In genomic region chr5:109701779-109702178, GRCh38 we compare ENCODE assay signal across 26 cellular contexts. TPM values are rescaled to one million over a fixed set of nuclear protein-coding genes. Genes with fewer than 3 reads are reported as not detected.
DNase-seq lines count a peak whose midpoint lies in the region; TF ChIP-seq lines count a peak whose summit lies in the region.
"Had no signal": no experiment of that assay in that cellular context is flagged by ENCODE, and none has a peak within 500 bp of the region (broad histone marks: within the 10 kb centered on the region; RNA-seq: fewer than 3 reads in every experiment).

No MANE protein-coding gene starts in this region.

- H3K79me2 ChIP-seq in MM.1S (ENCODE audit: low read length) (peaks cover 100% of the 10 kb centered on the region), trophoblast cell (ENCODE audit: control insufficient read depth, insufficient read depth, low read length, poor library complexity) (peaks cover 4% of the 10 kb centered on the region), SK-N-SH (ENCODE audit: insufficient read depth) (peaks cover 71% of the 10 kb centered on the region)

- H3K14ac ChIP-seq in trophoblast cell (ENCODE audit: low read length): no peak overlapping the region

- H3K27me3 ChIP-seq in MM.1S (replicated peaks; ENCODE audit: insufficient read depth, low read length) (no peaks in the 10 kb centered on the region), trophoblast cell (ENCODE audit: insufficient read depth, low read length) (no peaks in the 10 kb centered on the region), SK-N-SH (ENCODE audit: insufficient read depth) (no peaks in the 10 kb centered on the region)
- H3K27me3 ChIP-seq: adrenal gland, cardiac muscle cell, tibial nerve had no signal

- TF ChIP-seq EP300 in SK-N-SH (IDR thresholded peaks at IDR 0.05; ENCODE audit: borderline replicate concordance in 1 of 2, low read depth in 1 of 2, low read length in 1 of 2): no peak

- no CpG with 5 or more reads among the region's 2 CpGs for WGBS in trophoblast cell (ENCODE audit: extremely low coverage, insufficient coverage, insufficient read length)
- 94% methylated on average over 2 of the region's 2 CpGs for WGBS in SK-N-SH (ENCODE audit: low lambda C conversion rate)

- peaks cover 56% of the 10 kb centered on the region for H3K36me3 Mint-ChIP-seq in activated T-cell treated with anti-CD3 and anti-CD28 coated beads, Interleukin-2, amount 50 U/mL, for 24 hours (ENCODE audit: low read depth)

- H2BK5ac ChIP-seq in trophoblast cell (ENCODE audit: low read depth, low read length, poor library complexity): no peak overlapping the region

- H3K4me1 Mint-ChIP-seq in activated T-cell treated with anti-CD3 and anti-CD28 coated beads, Interleukin-2, amount 50 U/mL, for 24 hours (ENCODE audit: low read depth): peaks cover 90% of the 10 kb centered on the region

- H2BK12ac ChIP-seq in trophoblast cell (ENCODE audit: low read length): no peak overlapping the region

- H4K12ac ChIP-seq in trophoblast cell (ENCODE audit: low read depth, low read length): no peak overlapping the region

- H3K9me3 Mint-ChIP-seq in activated T-cell treated with anti-CD3 and anti-CD28 coated beads, Interleukin-2, amount 50 U/mL, for 24 hours: no peaks in the 10 kb centered on the region
- H3K9me3 Mint-ChIP-seq: neural crest cell had no signal

- H3K4me3 ChIP-seq in MM.1S (ENCODE audit: low read length) (no peak overlapping the region), epithelial cell of esophagus (ENCODE audit: low read length) (no peak overlapping the region), trophoblast cell (ENCODE audit: low read depth, low read length) (no peak overlapping the region), SK-N-SH (ENCODE audit: low read depth in 2 of 2, low read length in 1 of 2) (no peak overlapping the region)
- H3K4me3 ChIP-seq: adrenal gland, cardiac muscle cell, tibial nerve had no signal

- H3K9me3 ChIP-seq in MM.1S (replicated peaks; ENCODE audit: insufficient read depth, low read length) (no peaks in the 10 kb centered on the region), trophoblast cell (ENCODE audit: insufficient read depth, low read depth, low read length) (no peaks in the 10 kb centered on the region), SK-N-SH (no peaks in the 10 kb centered on the region)
- H3K9me3 ChIP-seq: adrenal gland, tibial nerve had no signal

- peaks cover 47% of the 10 kb centered on the region for H4K20me1 ChIP-seq in MM.1S (ENCODE audit: insufficient read depth, low read length)
- H4K20me1 ChIP-seq in SK-N-SH (ENCODE audit: insufficient read depth): peaks cover 7% of the 10 kb centered on the region; the same call in 1 of the 2 replicates

- H3K4me1 ChIP-seq in MM.1S (ENCODE audit: low read length): peaks cover 71% of the 10 kb centered on the region
- H3K4me1 ChIP-seq in trophoblast cell (ENCODE audit: control insufficient read depth in 1 of 2, insufficient read depth in 2 of 2, low read length in 2 of 2): peaks cover 9 to 23% of the 10 kb centered on the region in 2 experiments
- peaks cover 6 to 24% of the 10 kb centered on the region in 2 experiments; a peak in 3 of 4 replicates for H3K4me1 ChIP-seq in SK-N-SH (ENCODE audit: control insufficient read depth in 1 of 2, insufficient read depth in 2 of 2, low read depth in 1 of 2, low read length in 1 of 2)

- TF ChIP-seq CTCF in MM.1S (IDR thresholded peaks at IDR 0.05; ENCODE audit: low read length) (no peak), epithelial cell of esophagus (IDR thresholded peaks at IDR 0.05; ENCODE audit: insufficient read depth, low read depth, low read length, missing control alignments) (no peak), SK-N-SH (IDR thresholded peaks at IDR 0.05) (no peak)

- H4K8ac ChIP-seq in trophoblast cell (ENCODE audit: low read depth, low read length): no peak overlapping the region

- peaks cover 8% of the 10 kb centered on the region for H3K79me1 ChIP-seq in trophoblast cell (ENCODE audit: low read length)

- no peak overlapping the region for H2BK120ac ChIP-seq in trophoblast cell (ENCODE audit: insufficient read depth, low read length, poor library complexity)

- no peak overlapping the region for H3K9ac ChIP-seq in MM.1S (ENCODE audit: low read length)
- no peak overlapping the region for H3K9ac ChIP-seq in trophoblast cell (ENCODE audit: low read length)
- no peak overlapping the region for H3K9ac ChIP-seq in SK-N-SH

- no peak overlapping the region for H3K27ac ChIP-seq in MM.1S (ENCODE audit: low read length)
- H3K27ac ChIP-seq in trophoblast cell (ENCODE audit: low read depth, low read length): no peak overlapping the region
- no peak overlapping the region for H3K27ac ChIP-seq in SK-N-SH (ENCODE audit: low read depth in 2 of 2, low read length in 1 of 2)
- H3K27ac ChIP-seq: adrenal gland, cardiac muscle cell, epithelial cell of prostate, RWPE1, tibial nerve had no signal

- H3K27ac Mint-ChIP-seq in activated T-cell treated with anti-CD3 and anti-CD28 coated beads, Interleukin-2, amount 50 U/mL, for 24 hours: no peak overlapping the region
- H3K27ac Mint-ChIP-seq: progenitor cell of endocrine pancreas had no signal

- H3K18ac ChIP-seq in trophoblast cell (ENCODE audit: low read length): no peak overlapping the region

- peaks cover 4% of the 10 kb centered on the region; the same call in 1 of the 2 replicates for H3K36me3 ChIP-seq in MM.1S (replicated peaks; ENCODE audit: insufficient read depth, low read length)
- H3K36me3 ChIP-seq in trophoblast cell (ENCODE audit: control insufficient read depth in 1 of 2, insufficient read depth in 2 of 2, low read length in 2 of 2): peaks cover 2% of the 10 kb centered on the region in 2 experiments
- H3K36me3 ChIP-seq in SK-N-SH (replicated peaks in 1 of 2; ENCODE audit: control insufficient read depth in 1 of 2, insufficient read depth in 2 of 2, low read length in 1 of 2): peaks cover 0 to 2% of the 10 kb centered on the region in 2 experiments
- H3K36me3 ChIP-seq: adrenal gland, cardiac muscle cell, tibial nerve had no signal

- H3F3A ChIP-seq in MM.1S (ENCODE audit: insufficient read depth, low read length) (peaks cover 20% of the 10 kb centered on the region), SK-N-SH (replicated peaks; ENCODE audit: insufficient read depth) (peaks cover 7% of the 10 kb centered on the region)

- H2AFZ ChIP-seq in MM.1S (ENCODE audit: low read length) (no peak overlapping the region), trophoblast cell (ENCODE audit: insufficient read depth, low read length, poor library complexity) (no peak overlapping the region), SK-N-SH (ENCODE audit: low read depth) (no peak overlapping the region)

- H3K4me3 Mint-ChIP-seq in activated T-cell treated with anti-CD3 and anti-CD28 coated beads, Interleukin-2, amount 50 U/mL, for 24 hours: no peak overlapping the region
- H3K4me3 Mint-ChIP-seq: neural crest cell had no signal

- H3K27me3 Mint-ChIP-seq in activated T-cell treated with anti-CD3 and anti-CD28 coated beads, Interleukin-2, amount 50 U/mL, for 24 hours: no peaks in the 10 kb centered on the region
- H3K27me3 Mint-ChIP-seq: progenitor cell of endocrine pancreas had no signal

- H3K9me2 ChIP-seq in MM.1S (replicated peaks; ENCODE audit: insufficient read depth, low read length) (no peaks in the 10 kb centered on the region), SK-N-SH (no peaks in the 10 kb centered on the region)

- H4K91ac ChIP-seq in trophoblast cell (ENCODE audit: low read depth, low read length): no peak overlapping the region

- POLR2A ChIA-PET in SK-N-SH (lab: Yijun Ruan, JAX): no interaction called here

- DNase-seq in ELR (ENCODE audit: low read depth): peak; percentile 36
- no peak for DNase-seq in MM.1S
- peak; percentile 21 for DNase-seq in epithelial cell of esophagus (ENCODE audit: low read depth)
- DNase-seq in trophoblast cell: peak in 1 of 2 donors; percentile 50
- no peak for DNase-seq in activated T-cell treated with anti-CD3 and anti-CD28 coated beads, Interleukin-2, amount 50 U/mL, for 24 hours
- no peak for DNase-seq in SK-N-SH
- DNase-seq in SHP77 (lab: John Stamatoyannopoulos, UW): no peak
- DNase-seq: activated CD4-positive, alpha-beta T cell treated with anti-CD3 and anti-CD28 coated beads, Interleukin-2, amount 50 U/mL, for 1 hour; activated CD8-positive, alpha-beta memory T cell treated with anti-CD3 and anti-CD28 coated beads, Interleukin-2, amount 50 U/mL, for 4 hours; activated effector memory CD4-positive, alpha-beta T cell treated with Interleukin-2 at 50 U/mL for 16 hours; adrenal gland; dermis blood vessel endothelial cell; midbrain; NCI-H1105 treated with DMSO at 0.1 percent for 48 hours; NCI-H2081 treated with DMSO at 0.1 percent for 48 hours; NCI-H510A; small intestine; stimulated activated CD4-positive, alpha-beta T cell treated with anti-CD3 and anti-CD28 coated beads, Interleukin-2, amount 100 ng/mL, for 48 hours; stimulated activated naive CD8-positive, alpha-beta T cell treated with anti-CD3 and anti-CD28 coated beads, Interleukin-15, Interleukin-2, amounts not matched to agents 100 U/mL and 50 U/mL, for 24 hours; SW 1271 had no signal

- no peak overlapping the region for H2AK5ac ChIP-seq in trophoblast cell (ENCODE audit: low read length)

- H3K4me2 ChIP-seq in MM.1S (ENCODE audit: low read depth, low read length): peak overlapping the region; percentile 37; the same call in 1 of the 2 replicates
- H3K4me2 ChIP-seq in trophoblast cell (ENCODE audit: low read length): no peak overlapping the region
- no peak overlapping the region for H3K4me2 ChIP-seq in SK-N-SH

- CTCF ChIA-PET in SK-N-SH (lab: Yijun Ruan, JAX): interaction anchor here (0.6 to 1.8 kb wide), 4 partner anchors 9 to 923 kb away, joined by 3 to 7 read pairs (median 5); no protein-coding TSS in a partner anchor

- peak overlapping the region; percentile 49 for H3K4ac ChIP-seq in trophoblast cell (ENCODE audit: low read depth, low read length)

- no peak overlapping the region for H3K23ac ChIP-seq in trophoblast cell (ENCODE audit: low read length)

- TF ChIP-seq RAD21 in SK-N-SH (IDR thresholded peaks at IDR 0.05; ENCODE audit: low read length): no peak

TF ChIP-seq in SK-N-SH, 30 proteins besides CTCF, POLR2A, EP300 and RAD21 (continues in another document):
- TF ChIP-seq MAX (IDR thresholded peaks at IDR 0.05; ENCODE audit: low read depth) (no peak), YY1 (IDR thresholded peaks at IDR 0.05; ENCODE audit: low read depth) (no peak), MEF2A (IDR thresholded peaks at IDR 0.05; ENCODE audit: borderline replicate concordance, low read depth) (no peak), MXI1 (IDR thresholded peaks at IDR 0.05; ENCODE audit: low read depth, low read length) (no peak), SMC3 (IDR thresholded peaks at IDR 0.05; ENCODE audit: low read depth, low read length) (no peak), RCOR1 (IDR thresholded peaks at IDR 0.05; ENCODE audit: low read length) (no peak)

RNA-seq across cellular contexts. Expression of gene MAN2A1, which starts 12.1 kb away (rescaled TPM):
- 61.9 and 66.5 TPM in 2 replicates for polyA plus RNA-seq in trophoblast cell (2013)
- 19.7 and 24.2 TPM in 2 replicates for polyA plus RNA-seq in SK-N-SH (2012; rRNA removed)
- 28.5 and 31.1 TPM in 2 replicates for polyA plus RNA-seq in SK-N-SH (2012; cell fraction: cytosol; rRNA removed)
- 13.6 and 32.5 TPM in 2 replicates for polyA plus RNA-seq in SK-N-SH (2012; cell fraction: nucleus; rRNA removed)

Comparison
In these comparisons a context has a peak if more than half of its experiments do, and no peak if none do; other contexts are left out.
1. DNase-seq: peak in ELR (single experiment) and epithelial cell of esophagus (single experiment); none in MM.1S (single experiment), activated T-cell treated with anti-CD3 and anti-CD28 coated beads, Interleukin-2, amount 50 U/mL, for 24 hours (single experiment), SK-N-SH (single experiment) and SHP77 (0 of 2).